18 cellular contexts compared by ENCODE assay signal in genomic region chr10:68816796-68817412, GRCh38.
"Had no signal": no experiment of that assay in that cellular context is flagged by ENCODE, and none has a peak within 500 bp of the region (broad histone marks: within the 10 kb centered on the region; RNA-seq: fewer than 3 reads in every experiment).

No MANE protein-coding gene starts in this region.

- H3K27ac Mint-ChIP-seq: activated CD4-positive, alpha-beta memory T cell treated with anti-CD3 and anti-CD28 coated beads, Interleukin-2, amount 10 ng/mL, durations not matched to agents 7 days and 5 days; activated naive CD4-positive, alpha-beta T cell treated with anti-CD3 and anti-CD28 coated beads, Interleukin-2, amount 50 U/mL, for 72 hours; activated T-cell treated with anti-CD3 and anti-CD28 coated beads, Interleukin-2, amount 50 U/mL, for 24 hours; naive thymus-derived CD4-positive, alpha-beta T cell; T-cell had no signal

- ATAC-seq: activated naive CD4-positive, alpha-beta T cell treated with anti-CD3 and anti-CD28 coated beads, Interleukin-2, amount 50 U/mL, for 72 hours; naive thymus-derived CD4-positive, alpha-beta T cell; stimulated activated effector memory CD8-positive, alpha-beta T cell treated with anti-CD3 and anti-CD28 coated beads, Interleukin-12 subunit alpha, Interleukin-12 subunit beta, amount 100 ng/mL, for 72 hours; T-cell; upper lobe of right lung had no signal

- H3K36me3 ChIP-seq: neutrophil, thoracic aorta, upper lobe of right lung, WERI-Rb-1 had no signal

- H3K27me3 ChIP-seq: neutrophil, upper lobe of right lung had no signal

- H3K36me3 Mint-ChIP-seq: activated naive CD4-positive, alpha-beta T cell treated with anti-CD3 and anti-CD28 coated beads, Interleukin-2, amount 50 U/mL, for 72 hours; stimulated activated effector memory CD8-positive, alpha-beta T cell treated with anti-CD3 and anti-CD28 coated beads, Interleukin-12 subunit alpha, Interleukin-12 subunit beta, amount 100 ng/mL, for 72 hours; T-cell had no signal

- DNase-seq: activated CD4-positive, alpha-beta memory T cell treated with anti-CD3 and anti-CD28 coated beads, Interleukin-2, amount 10 ng/mL, durations not matched to agents 7 days and 5 days; activated gamma-delta T cell; activated T-cell treated with anti-CD3 and anti-CD28 coated beads, Interleukin-2, amount 50 U/mL, for 24 hours; caudate nucleus; foreskin melanocyte; head of caudate nucleus; naive thymus-derived CD4-positive, alpha-beta T cell; retina; T-cell; upper lobe of right lung; WERI-Rb-1 had no signal

- H3K27me3 Mint-ChIP-seq: activated CD4-positive, alpha-beta memory T cell treated with anti-CD3 and anti-CD28 coated beads, Interleukin-2, amount 10 ng/mL, durations not matched to agents 7 days and 5 days; activated T-cell treated with anti-CD3 and anti-CD28 coated beads, Interleukin-2, amount 50 U/mL, for 24 hours; naive thymus-derived CD4-positive, alpha-beta T cell; T-cell had no signal

- FAIRE-seq: colon, endothelial cell of umbilical vein had no signal

- H3K4me1 Mint-ChIP-seq: activated CD4-positive, alpha-beta memory T cell treated with anti-CD3 and anti-CD28 coated beads, Interleukin-2, amount 10 ng/mL, durations not matched to agents 7 days and 5 days; naive thymus-derived CD4-positive, alpha-beta T cell; stimulated activated effector memory CD8-positive, alpha-beta T cell treated with anti-CD3 and anti-CD28 coated beads, Interleukin-12 subunit alpha, Interleukin-12 subunit beta, amount 100 ng/mL, for 72 hours; T-cell had no signal

- H3K9me3 Mint-ChIP-seq: activated CD4-positive, alpha-beta memory T cell treated with anti-CD3 and anti-CD28 coated beads, Interleukin-2, amount 10 ng/mL, durations not matched to agents 7 days and 5 days; activated naive CD4-positive, alpha-beta T cell treated with anti-CD3 and anti-CD28 coated beads, Interleukin-2, amount 50 U/mL, for 72 hours; activated T-cell treated with anti-CD3 and anti-CD28 coated beads, Interleukin-2, amount 50 U/mL, for 24 hours; naive thymus-derived CD4-positive, alpha-beta T cell; stimulated activated effector memory CD8-positive, alpha-beta T cell treated with anti-CD3 and anti-CD28 coated beads, Interleukin-12 subunit alpha, Interleukin-12 subunit beta, amount 100 ng/mL, for 72 hours; T-cell had no signal

- H3K4me3 Mint-ChIP-seq: activated CD4-positive, alpha-beta memory T cell treated with anti-CD3 and anti-CD28 coated beads, Interleukin-2, amount 10 ng/mL, durations not matched to agents 7 days and 5 days; activated T-cell treated with anti-CD3 and anti-CD28 coated beads, Interleukin-2, amount 50 U/mL, for 24 hours; naive thymus-derived CD4-positive, alpha-beta T cell; stimulated activated effector memory CD8-positive, alpha-beta T cell treated with anti-CD3 and anti-CD28 coated beads, Interleukin-12 subunit alpha, Interleukin-12 subunit beta, amount 100 ng/mL, for 72 hours; T-cell had no signal

- H3K9me3 ChIP-seq: neutrophil, thoracic aorta, upper lobe of right lung had no signal

- H3K4me3 ChIP-seq: lung, thoracic aorta, upper lobe of right lung had no signal

- H3K27ac ChIP-seq: neutrophil, thoracic aorta, upper lobe of right lung, WERI-Rb-1 had no signal

- H3K4me1 ChIP-seq: upper lobe of right lung had no signal
